Comparison of ENCODE assay signal across 8 cellular contexts in genomic region chr5:1799110-1799601, GRCh38. TPM values are rescaled to one million over a fixed set of nuclear protein-coding genes. Genes with fewer than 3 reads are reported as not detected.
A peak's percentile ranks its signal among the peaks of the same experiment; 100 is the strongest.
DNase-seq lines count a peak whose midpoint lies in the region; ATAC-seq and TF ChIP-seq lines count a peak whose summit lies in the region.

No MANE protein-coding gene starts in this region.

- H3K36me3 Mint-ChIP-seq in activated naive CD4-positive, alpha-beta T cell treated with anti-CD3 and anti-CD28 coated beads, Interleukin-2, amount 10 ng/mL, durations not matched to agents 7 days and 5 days, result peaks cover 41% of the 10 kb centered on the region

- intact Hi-C loops in colonic mucosa (cut with DNase I), result no loop called here
- intact Hi-C loops in lower lobe of right lung (cut with DNase I), result no loop called here

- H3K27me3 ChIP-seq in colonic mucosa, result no peaks in the 10 kb centered on the region
- no peaks in the 10 kb centered on the region for H3K27me3 ChIP-seq in lower lobe of right lung (ENCODE audit: low read depth)

- H3K27me3 Mint-ChIP-seq in activated naive CD4-positive, alpha-beta T cell treated with anti-CD3 and anti-CD28 coated beads, Interleukin-2, amount 10 ng/mL, durations not matched to agents 7 days and 5 days, result no peaks in the 10 kb centered on the region

- peak overlapping the region; percentile 65 to 85 for H3K9ac ChIP-seq in colonic mucosa (ENCODE audit: low read depth in 2 of 2, low read length in 2 of 2)

- H3K4me1 Mint-ChIP-seq in activated naive CD4-positive, alpha-beta T cell treated with anti-CD3 and anti-CD28 coated beads, Interleukin-2, amount 10 ng/mL, durations not matched to agents 7 days and 5 days, result peaks cover 52% of the 10 kb centered on the region

- H3K9me3 ChIP-seq in colonic mucosa (no peaks in the 10 kb centered on the region), lower lobe of right lung (no peaks in the 10 kb centered on the region)

- H3K27ac Mint-ChIP-seq in activated naive CD4-positive, alpha-beta T cell treated with anti-CD3 and anti-CD28 coated beads, Interleukin-2, amount 10 ng/mL, durations not matched to agents 7 days and 5 days, result peak overlapping the region; percentile 84

- H3K4me3 ChIP-seq in colonic mucosa, result peak overlapping the region; percentile 81
- H3K4me3 ChIP-seq in lower lobe of right lung, result peak overlapping the region; percentile 100

- peak; percentile 59 for DNase-seq in activated naive CD4-positive, alpha-beta T cell treated with anti-CD3 and anti-CD28 coated beads, Interleukin-2, amount 10 ng/mL, durations not matched to agents 7 days and 5 days
- DNase-seq in activated naive CD4-positive, alpha-beta T cell (lab: John Stamatoyannopoulos, UW), result no peak
- peak; percentile 39 for DNase-seq in RKO (ENCODE audit: low spot score)
- peak; percentile 36 for DNase-seq in colonic mucosa
- DNase-seq in lower lobe of right lung, result no peak
- peak in 2 of 49 donors; percentile 41 to 54 for DNase-seq in substantia nigra (lab: John Stamatoyannopoulos, UW)

- H3K4me3 Mint-ChIP-seq in activated naive CD4-positive, alpha-beta T cell treated with anti-CD3 and anti-CD28 coated beads, Interleukin-2, amount 10 ng/mL, durations not matched to agents 7 days and 5 days, result peak overlapping the region; percentile 100

- ATAC-seq in HG02870 (IDR thresholded peaks at IDR 0.05; ENCODE audit: unreplicated experiment) (peak; percentile 32), lower lobe of right lung (peak; percentile 38 to 40), GM18519 (IDR thresholded peaks at IDR 0.05; ENCODE audit: low FRiP score, unreplicated experiment) (no peak)

- H3K36me3 ChIP-seq in colonic mucosa (no peaks in the 10 kb centered on the region), lower lobe of right lung (peaks cover 35% of the 10 kb centered on the region)

- CTCF ChIA-PET in activated naive CD4-positive, alpha-beta T cell treated with anti-CD3 and anti-CD28 coated beads, Interleukin-2, amount 10 ng/mL, durations not matched to agents 7 days and 5 days (lab: Charles Lee), result interaction anchor here (0.6 to 1.1 kb wide), 3 partner anchors 22 to 33 kb away, joined by 3 to 5 read pairs (median 3); no protein-coding TSS in a partner anchor

- TF ChIP-seq CTCF in colonic mucosa (IDR thresholded peaks at IDR 0.05) (no peak), lower lobe of right lung (IDR thresholded peaks at IDR 0.05) (no peak)

- peaks cover 4% of the 10 kb centered on the region for H3K4me1 ChIP-seq in colonic mucosa
- H3K4me1 ChIP-seq in lower lobe of right lung, result peaks cover 16% of the 10 kb centered on the region

- H3K9me3 Mint-ChIP-seq in activated naive CD4-positive, alpha-beta T cell treated with anti-CD3 and anti-CD28 coated beads, Interleukin-2, amount 10 ng/mL, durations not matched to agents 7 days and 5 days, result no peaks in the 10 kb centered on the region

- peak overlapping the region; percentile 80 for H3K27ac ChIP-seq in colonic mucosa
- peak overlapping the region; percentile 89 for H3K27ac ChIP-seq in lower lobe of right lung
- H3K27ac ChIP-seq in substantia nigra (ENCODE audit: low read depth, low read length, poor library complexity, severe bottlenecking), result peak overlapping the region; percentile 52

RNA-seq across cellular contexts. Expression of gene MRPL36, which starts 0.5 kb away (rescaled TPM):
- total RNA-seq in colonic mucosa, result 10 to 100 TPM; 33.0 to 56.3 TPM
- 25.1 TPM for total RNA-seq in lower lobe of right lung

RNA-seq across cellular contexts. Expression of gene NDUFS6, which starts 2.1 kb away (rescaled TPM):
- total RNA-seq in colonic mucosa (10 to 100 TPM; 43.2 to 70.7 TPM), lower lobe of right lung (21.3 TPM)

Comparison
In these comparisons a context has a peak if more than half of its experiments do, and no peak if none do; other contexts are left out.
1. DNase-seq: peak in activated naive CD4-positive, alpha-beta T cell treated with anti-CD3 and anti-CD28 coated beads, Interleukin-2, amount 10 ng/mL, durations not matched to agents 7 days and 5 days (single experiment), RKO (single experiment) and colonic mucosa (single experiment); none in activated naive CD4-positive, alpha-beta T cell (0 of 4) and lower lobe of right lung (single experiment).
2. Peak in every context shown above with its lines, with median percentiles within 50 percentile points of each other: H3K27ac ChIP-seq.